In the genomic region with DNA sequence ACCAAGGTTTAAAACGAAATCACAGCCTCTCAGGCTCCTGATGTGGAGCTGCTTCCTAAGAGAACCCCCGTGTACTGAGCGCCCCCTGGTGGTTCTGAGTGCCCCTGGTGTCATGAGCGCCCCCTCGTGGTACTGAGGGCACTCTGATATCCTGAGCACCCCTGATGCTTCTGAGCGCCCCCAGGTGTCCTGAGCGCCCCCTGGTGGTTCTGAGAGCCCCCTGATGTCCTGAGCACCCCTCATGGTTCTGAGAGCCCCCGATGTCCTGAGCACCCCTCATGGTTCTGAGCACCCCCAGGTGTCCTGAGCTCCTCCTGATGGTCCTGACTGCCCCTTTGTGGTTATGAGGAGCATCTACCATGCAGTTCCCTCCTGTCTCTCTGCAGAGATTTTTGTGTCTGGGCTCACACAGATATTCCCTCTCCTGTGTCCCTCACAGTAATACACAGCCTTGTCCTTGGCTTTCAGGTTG, we compare ENCODE assay signal across 8 cellular contexts.
DNase-seq lines count a peak whose midpoint lies in the region; ATAC-seq and TF ChIP-seq lines count a peak whose summit lies in the region.
"Not testable (repeated sequence)": the region's sequence is repeated elsewhere in the genome, so short reads cannot be mapped to it uniquely, and the experiment has no call there.

No MANE protein-coding gene starts in this region.

- peak; percentile 60 to 94 (median 74) for TF ChIP-seq CTCF in HCT116 (IDR thresholded peaks at IDR 0.05 in 2 of 3, conservative IDR thresholded peaks at IDR 0.05 in 1 of 3; ENCODE audit: borderline replicate concordance in 1 of 3, insufficient read depth in 1 of 3, low read depth in 2 of 3, low read length in 2 of 3)
- peak; percentile 27; the same call in 1 of the 2 replicates for TF ChIP-seq CTCF in WI38 (IDR thresholded peaks at IDR 0.05; ENCODE audit: low read depth, low read length)
- peak in 4 of 6 experiments; percentile 7 to 38 (median 19) for TF ChIP-seq CTCF in esophagus squamous epithelium (IDR thresholded peaks at IDR 0.05)

- not testable (repeated sequence) for H3K36me3 Mint-ChIP-seq in CD4-positive, CD25-positive, alpha-beta regulatory T cell; activated T-helper 2 cell treated with anti-CD3 and anti-CD28 coated beads, Interferon-gamma antibody, Interleukin-2, Interleukin-4, amounts not matched to agents 10 μg/mL and 5 μg/mL and 100 μg/mL, durations not matched to agents 14 hours and 24 hours and 36 hours (ENCODE audit: low read depth); natural killer cell treated with Interleukin-12 subunit alpha and Interleukin-12 subunit beta and Interleukin-15 and Interleukin-18, amount 100 ng/mL, for 72 hours

- DNase-seq in CD4-positive, CD25-positive, alpha-beta regulatory T cell, result peak; percentile 42 to 63 (median 50)
- DNase-seq in HCT116 (ENCODE audit: low read depth, low spot score), result not testable (repeated sequence)
- DNase-seq in NCI-H526 treated with DMSO at 0.1 percent for 48 hours (lab: John Stamatoyannopoulos, UW) (peak; percentile 19), esophagus squamous epithelium (lab: John Stamatoyannopoulos, UW) (peak; percentile 8)
- peak; percentile 73 for DNase-seq in activated T-helper 2 cell treated with anti-CD3 and anti-CD28 coated beads, Interferon-gamma antibody, Interleukin-2, Interleukin-4, amounts not matched to agents 10 μg/mL and 5 μg/mL and 100 μg/mL, durations not matched to agents 14 hours and 24 hours and 36 hours (ENCODE audit: low spot score)
- DNase-seq in natural killer cell treated with Interleukin-12 subunit alpha and Interleukin-12 subunit beta and Interleukin-15 and Interleukin-18, amount 100 ng/mL, for 72 hours (ENCODE audit: low spot score), result peak; percentile 91
- peak; percentile 31 to 50 for DNase-seq in stimulated activated CD8-positive, alpha-beta memory T cell treated with anti-CD3 and anti-CD28 coated beads, Interleukin-4, amount 100 ng/mL, for 1 hour (ENCODE audit: low read depth in 2 of 2, low spot score in 1 of 2)

- intact Hi-C loops in HCT116 (cut with micrococcal nuclease); activated T-helper 2 cell treated with anti-CD3 and anti-CD28 coated beads, Interferon-gamma antibody, Interleukin-2, Interleukin-4, amounts not matched to agents 10 μg/mL and 5 μg/mL and 100 μg/mL, durations not matched to agents 14 hours and 24 hours and 36 hours (cut with micrococcal nuclease); esophagus squamous epithelium (cut with DNase I): not testable (repeated sequence)

- TF ChIP-seq POLR2A in HCT116 (IDR thresholded peaks at IDR 0.05; ENCODE audit: borderline replicate concordance, extremely low read depth, insufficient read depth, insufficient read length); esophagus squamous epithelium (IDR thresholded peaks at IDR 0.05): not testable (repeated sequence)

- H3K27ac ChIP-seq in CD4-positive, CD25-positive, alpha-beta regulatory T cell (ENCODE audit: insufficient read depth, low read length, poor library complexity, severe bottlenecking); HCT116 (ENCODE audit: low read depth, low read length); esophagus squamous epithelium: not testable (repeated sequence)

- not testable (repeated sequence) for H3K9me2 ChIP-seq in HCT116 (ENCODE audit: insufficient read depth)

- not testable (repeated sequence) for H3K4me1 ChIP-seq in CD4-positive, CD25-positive, alpha-beta regulatory T cell (ENCODE audit: control insufficient read depth, insufficient read depth, low read length, poor library complexity, severe bottlenecking); HCT116 (ENCODE audit: control insufficient read depth in 1 of 2, insufficient read depth in 2 of 2, low read length in 2 of 2); esophagus squamous epithelium

- not testable (repeated sequence) for H3K4me1 Mint-ChIP-seq in CD4-positive, CD25-positive, alpha-beta regulatory T cell
- peaks cover 15% of the 10 kb centered on the region for H3K4me1 Mint-ChIP-seq in activated T-helper 2 cell treated with anti-CD3 and anti-CD28 coated beads, Interferon-gamma antibody, Interleukin-2, Interleukin-4, amounts not matched to agents 10 μg/mL and 5 μg/mL and 100 μg/mL, durations not matched to agents 14 hours and 24 hours and 36 hours (ENCODE audit: low read depth)
- peaks cover 19 to 38% of the 10 kb centered on the region in 2 donors for H3K4me1 Mint-ChIP-seq in natural killer cell treated with Interleukin-12 subunit alpha and Interleukin-12 subunit beta and Interleukin-15 and Interleukin-18, amount 100 ng/mL, for 72 hours (ENCODE audit: low read depth in 2 of 2)

- not testable (repeated sequence) for H3K4me3 Mint-ChIP-seq in CD4-positive, CD25-positive, alpha-beta regulatory T cell; activated T-helper 2 cell treated with anti-CD3 and anti-CD28 coated beads, Interferon-gamma antibody, Interleukin-2, Interleukin-4, amounts not matched to agents 10 μg/mL and 5 μg/mL and 100 μg/mL, durations not matched to agents 14 hours and 24 hours and 36 hours (ENCODE audit: low read depth); natural killer cell treated with Interleukin-12 subunit alpha and Interleukin-12 subunit beta and Interleukin-15 and Interleukin-18, amount 100 ng/mL, for 72 hours

- POLR2A ChIA-PET in HCT116 (lab: Charles Lee), result not testable (repeated sequence)

- BruUV-seq in HCT116 (replicated peaks; lab: Mats Ljungman, UMichigan), result not testable (repeated sequence)

- peak in 1 of 2 donors; percentile 34 for ATAC-seq in CD4-positive, CD25-positive, alpha-beta regulatory T cell (ENCODE audit: low read depth in 2 of 2)
- ATAC-seq in HCT116, result peak; percentile 30; the same call in 1 of the 2 replicates
- peak; percentile 75 to 82 for ATAC-seq in natural killer cell treated with Interleukin-12 subunit alpha and Interleukin-12 subunit beta and Interleukin-15 and Interleukin-18, amount 100 ng/mL, for 72 hours

- H3K4me2 ChIP-seq in HCT116 (ENCODE audit: low read length), result not testable (repeated sequence)

- H3K4me3 ChIP-seq in CD4-positive, CD25-positive, alpha-beta regulatory T cell (ENCODE audit: low read depth, low read length); HCT116 (replicated peaks in 1 of 2; ENCODE audit: low read depth in 1 of 2, low read length in 2 of 2); WI38 (ENCODE audit: low read depth, low read length); esophagus squamous epithelium: not testable (repeated sequence)

- not testable (repeated sequence) for H3K9me3 ChIP-seq in CD4-positive, CD25-positive, alpha-beta regulatory T cell (ENCODE audit: control insufficient read depth in 2 of 2, low read length in 2 of 2); esophagus squamous epithelium
- peaks cover 11 to 15% of the 10 kb centered on the region in 2 experiments; a peak in 2 of 4 replicates for H3K9me3 ChIP-seq in HCT116 (ENCODE audit: control insufficient read depth in 1 of 2, insufficient read depth in 1 of 2, low read depth in 1 of 2, low read length in 2 of 2)

- H3K9me3 Mint-ChIP-seq in CD4-positive, CD25-positive, alpha-beta regulatory T cell; activated T-helper 2 cell treated with anti-CD3 and anti-CD28 coated beads, Interferon-gamma antibody, Interleukin-2, Interleukin-4, amounts not matched to agents 10 μg/mL and 5 μg/mL and 100 μg/mL, durations not matched to agents 14 hours and 24 hours and 36 hours; natural killer cell treated with Interleukin-12 subunit alpha and Interleukin-12 subunit beta and Interleukin-15 and Interleukin-18, amount 100 ng/mL, for 72 hours: not testable (repeated sequence)

- CTCF ChIA-PET in HCT116 (lab: Charles Lee), result not testable (repeated sequence)

- RAD21 ChIA-PET in HCT116 (lab: Charles Lee; ENCODE audit: low non-redundant PET in 1 of 2, low total read pairs in 2 of 2, uncharacterized antibody in 2 of 2, unreplicated experiment in 2 of 2), result not testable (repeated sequence)

- H3K27ac Mint-ChIP-seq in CD4-positive, CD25-positive, alpha-beta regulatory T cell; activated T-helper 2 cell treated with anti-CD3 and anti-CD28 coated beads, Interferon-gamma antibody, Interleukin-2, Interleukin-4, amounts not matched to agents 10 μg/mL and 5 μg/mL and 100 μg/mL, durations not matched to agents 14 hours and 24 hours and 36 hours; natural killer cell treated with Interleukin-12 subunit alpha and Interleukin-12 subunit beta and Interleukin-15 and Interleukin-18, amount 100 ng/mL, for 72 hours: not testable (repeated sequence)

- H3K79me2 ChIP-seq in HCT116 (ENCODE audit: insufficient read depth, low read length), result not testable (repeated sequence)

- WGBS in esophagus squamous epithelium, 2 donors, result 62 to 71% methylated on average over 3 to 4 of the region's 8 CpGs

- not testable (repeated sequence) for H3K9ac ChIP-seq in HCT116 (ENCODE audit: low read length)

- H3K36me3 ChIP-seq in CD4-positive, CD25-positive, alpha-beta regulatory T cell (ENCODE audit: control insufficient read depth, insufficient read depth, low read length); HCT116 (ENCODE audit: control insufficient read depth in 1 of 2, insufficient read depth in 2 of 2, low read length in 2 of 2); esophagus squamous epithelium: not testable (repeated sequence)

- H2AFZ ChIP-seq in HCT116 (ENCODE audit: low read depth, low read length, poor library complexity, severe bottlenecking), result not testable (repeated sequence)

- TF ChIP-seq RAD21 in HCT116 (IDR thresholded peaks at IDR 0.05; ENCODE audit: low read depth), result not testable (repeated sequence)

- H3K27me3 Mint-ChIP-seq in CD4-positive, CD25-positive, alpha-beta regulatory T cell, result peaks cover 37% of the 10 kb centered on the region
- H3K27me3 Mint-ChIP-seq in activated T-helper 2 cell treated with anti-CD3 and anti-CD28 coated beads, Interferon-gamma antibody, Interleukin-2, Interleukin-4, amounts not matched to agents 10 μg/mL and 5 μg/mL and 100 μg/mL, durations not matched to agents 14 hours and 24 hours and 36 hours (ENCODE audit: low read depth), result peaks cover 37% of the 10 kb centered on the region
- H3K27me3 Mint-ChIP-seq in natural killer cell treated with Interleukin-12 subunit alpha and Interleukin-12 subunit beta and Interleukin-15 and Interleukin-18, amount 100 ng/mL, for 72 hours, result peaks cover 10 to 20% of the 10 kb centered on the region in 2 donors

- H3K27me3 ChIP-seq in CD4-positive, CD25-positive, alpha-beta regulatory T cell (ENCODE audit: control insufficient read depth, insufficient read depth, low read length); HCT116 (ENCODE audit: insufficient read depth, low read length); esophagus squamous epithelium: not testable (repeated sequence)

- H4K20me1 ChIP-seq in HCT116 (ENCODE audit: insufficient read depth), result not testable (repeated sequence)

Comparison
In these comparisons a context has a peak if more than half of its experiments do, and no peak if none do; other contexts are left out.
1. CTCF ChIP-seq: peak in every context shown above with its lines; median percentile 74 in HCT116; 27 in WI38; 19 in esophagus squamous epithelium.